8 cellular contexts compared by ENCODE assay signal in genomic region chr17:78253946-78254672, GRCh38. TPM values are rescaled to one million over a fixed set of nuclear protein-coding genes. Genes with fewer than 3 reads are reported as not detected.
A peak's percentile ranks its signal among the peaks of the same experiment; 100 is the strongest.
DNase-seq lines count a peak whose midpoint lies in the region; ATAC-seq and TF ChIP-seq lines count a peak whose summit lies in the region.

No MANE protein-coding gene starts in this region.

- peak overlapping the region; percentile 89 for H2AFZ ChIP-seq in ACC112 (ENCODE audit: low read length, unreplicated experiment)

- peaks cover 31% of the 10 kb centered on the region for H3K4me1 Mint-ChIP-seq in activated T-helper 17 cell treated with anti-CD3 and anti-CD28 coated beads, Interleukin-2, amount 50 U/mL, for 72 hours
- peaks cover 38 to 47% (median 45%) of the 10 kb centered on the region in 3 donors for H3K4me1 Mint-ChIP-seq in naive B cell

- TF ChIP-seq CTCF in fibroblast of mammary gland (conservative IDR thresholded peaks at IDR 0.05; ENCODE audit: control insufficient read depth, insufficient read depth, low read depth, low read length): no peak

- H3K9me3 Mint-ChIP-seq in activated T-helper 17 cell treated with anti-CD3 and anti-CD28 coated beads, Interleukin-2, amount 50 U/mL, for 72 hours: no peaks in the 10 kb centered on the region
- no peaks in the 10 kb centered on the region for H3K9me3 Mint-ChIP-seq in naive B cell

- H3K27ac Mint-ChIP-seq in activated T-helper 17 cell treated with anti-CD3 and anti-CD28 coated beads, Interleukin-2, amount 50 U/mL, for 72 hours: no peak overlapping the region
- peak overlapping the region in 5 of 6 donors; percentile 33 to 92 (median 69) for H3K27ac Mint-ChIP-seq in naive B cell

- no peaks in the 10 kb centered on the region for H3K27me3 ChIP-seq in ACC112 (ENCODE audit: insufficient read depth, low read length)

- peaks cover 2% of the 10 kb centered on the region for H3K4me1 ChIP-seq in ACC112 (ENCODE audit: control insufficient read depth, insufficient read depth, low read length, unreplicated experiment)

- H3K4me3 Mint-ChIP-seq in activated T-helper 17 cell treated with anti-CD3 and anti-CD28 coated beads, Interleukin-2, amount 50 U/mL, for 72 hours: peak overlapping the region; percentile 69
- H3K4me3 Mint-ChIP-seq in naive B cell: peak overlapping the region; percentile 50 to 90 (median 82)

- H3K79me2 ChIP-seq in ACC112 (ENCODE audit: control insufficient read depth, insufficient read depth, low read length, unreplicated experiment): no peaks in the 10 kb centered on the region

- H3K27me3 Mint-ChIP-seq in activated T-helper 17 cell treated with anti-CD3 and anti-CD28 coated beads, Interleukin-2, amount 50 U/mL, for 72 hours: no peaks in the 10 kb centered on the region
- peaks cover 0 to 22% (median 12%) of the 10 kb centered on the region in 3 donors for H3K27me3 Mint-ChIP-seq in naive B cell

- H3K36me3 ChIP-seq in ACC112 (ENCODE audit: insufficient read depth, low read length): no peaks in the 10 kb centered on the region

- peak; percentile 70 for DNase-seq in Jurkat, Clone E6-1 (ENCODE audit: low read depth, low spot score)
- DNase-seq in RKO (ENCODE audit: low spot score) (peak; percentile 82), fibroblast of mammary gland (ENCODE audit: low read depth) (peak; percentile 67), naive B cell (peak; percentile 74)
- peak; percentile 50 to 59 for DNase-seq in stimulated activated CD8-positive, alpha-beta memory T cell treated with anti-CD3 and anti-CD28 coated beads, Interleukin-7, amount 100 ng/mL, for 48 hours (ENCODE audit: extremely low read depth in 1 of 2, low read depth in 1 of 2)

- no peak overlapping the region for H3K27ac ChIP-seq in ACC112 (ENCODE audit: low read depth, low read length)

- no peaks in the 10 kb centered on the region for H3K36me3 Mint-ChIP-seq in activated T-helper 17 cell treated with anti-CD3 and anti-CD28 coated beads, Interleukin-2, amount 50 U/mL, for 72 hours (ENCODE audit: low read depth)
- no peaks in the 10 kb centered on the region for H3K36me3 Mint-ChIP-seq in naive B cell

- peak; percentile 39 for ATAC-seq in GM19023 (IDR thresholded peaks at IDR 0.05; ENCODE audit: unreplicated experiment)
- peak; percentile 78 for ATAC-seq in activated T-helper 17 cell treated with anti-CD3 and anti-CD28 coated beads, Interleukin-2, amount 50 U/mL, for 72 hours (replicated peaks)
- peak; percentile 69 to 75 for ATAC-seq in naive B cell (ENCODE audit: low read depth in 2 of 2)

- H3K4me3 ChIP-seq in ACC112 (ENCODE audit: low read depth, low read length): peak overlapping the region; percentile 91
- H3K4me3 ChIP-seq in Jurkat, Clone E6-1 (ENCODE audit: low read length): peak overlapping the region; percentile 74
- H3K4me3 ChIP-seq in fibroblast of mammary gland (ENCODE audit: control insufficient read depth, low read depth, low read length): peak overlapping the region; percentile 73

RNA-seq across cellular contexts. Expression of gene TMEM235, which starts 22.7 kb away (rescaled TPM):
- not detected for polyA plus RNA-seq in Jurkat, Clone E6-1 (2012; ENCODE audit: insufficient read depth, insufficient read length)
- total RNA-seq in activated T-helper 17 cell treated with anti-CD3 and anti-CD28 coated beads, Interleukin-2, amount 50 U/mL, for 72 hours: not detected
- not detected for polyA plus RNA-seq in naive B cell (ENCODE audit: low read depth in 6 of 6)

RNA-seq across cellular contexts. Expression of gene BIRC5, which starts 40.1 kb away (rescaled TPM):
- polyA plus RNA-seq in Jurkat, Clone E6-1 (2012; ENCODE audit: insufficient read depth, insufficient read length): 121 TPM
- total RNA-seq in activated T-helper 17 cell treated with anti-CD3 and anti-CD28 coated beads, Interleukin-2, amount 50 U/mL, for 72 hours: 100 to 1,000 TPM in 1 of 2 donors, 10 to 100 TPM in 1; 68.6 to 104 TPM
- polyA plus RNA-seq in naive B cell (ENCODE audit: low read depth in 6 of 6): not detected
